8 cellular contexts compared by ENCODE assay signal in genomic region chr3:42653560-42654330, GRCh38. TPM values are rescaled to one million over a fixed set of nuclear protein-coding genes. Genes with fewer than 3 reads are reported as not detected.
DNase-seq lines count a peak whose midpoint lies in the region; ATAC-seq and TF ChIP-seq lines count a peak whose summit lies in the region.

Gene ZBTB47 (plus strand): TSS chr3:42653697. CDS start chr3:42658356, 4,659 bp downstream.

- ATAC-seq in activated CD8-positive, alpha-beta T cell treated with anti-CD3 and anti-CD28 coated beads for 36 hours: no peak
- peak; percentile 25 for ATAC-seq in naive thymus-derived CD4-positive, alpha-beta T cell
- ATAC-seq in GM21360 (IDR thresholded peaks at IDR 0.05; ENCODE audit: unreplicated experiment) (no peak), HG03045 (IDR thresholded peaks at IDR 0.05; ENCODE audit: unreplicated experiment) (no peak)

- peaks cover 5 to 12% of the 10 kb centered on the region in 2 donors for H3K4me1 ChIP-seq in naive thymus-derived CD4-positive, alpha-beta T cell (ENCODE audit: control insufficient read depth in 2 of 2, insufficient read depth in 2 of 2, low read length in 2 of 2)

- peaks cover 5% of the 10 kb centered on the region for H3K27me3 Mint-ChIP-seq in activated CD8-positive, alpha-beta T cell treated with anti-CD3 and anti-CD28 coated beads for 36 hours
- peaks cover 0 to 4% (median 0%) of the 10 kb centered on the region in 5 donors for H3K27me3 Mint-ChIP-seq in naive thymus-derived CD4-positive, alpha-beta T cell

- peaks cover 0 to 5% (median 0%) of the 10 kb centered on the region in 3 experiments for H3K36me3 ChIP-seq in naive thymus-derived CD4-positive, alpha-beta T cell (ENCODE audit: control insufficient read depth in 2 of 3, insufficient read depth in 3 of 3, low read length in 3 of 3)

- no peaks in the 10 kb centered on the region for H3K27me3 ChIP-seq in naive thymus-derived CD4-positive, alpha-beta T cell (ENCODE audit: control insufficient read depth in 2 of 2, insufficient read depth in 2 of 2, low read length in 2 of 2)

- peaks cover 6% of the 10 kb centered on the region for H3K4me1 Mint-ChIP-seq in activated CD8-positive, alpha-beta T cell treated with anti-CD3 and anti-CD28 coated beads for 36 hours (ENCODE audit: low read depth)
- H3K4me1 Mint-ChIP-seq in naive thymus-derived CD4-positive, alpha-beta T cell: peaks cover 9 to 19% (median 12%) of the 10 kb centered on the region in 7 donors

- POLR2A ChIA-PET in activated CD8-positive, alpha-beta T cell treated with anti-CD3 and anti-CD28 coated beads for 36 hours (lab: Charles Lee): interaction anchor here (1.1 kb wide), 1 partner anchor 13 kb away, joined by 3 read pairs; no protein-coding TSS in a partner anchor
- POLR2A ChIA-PET in naive thymus-derived CD4-positive, alpha-beta T cell (lab: Charles Lee): interaction anchor here (1.4 kb wide), 1 partner anchor 53 kb away, joined by 6 read pairs; the partner anchor contains the start of gene NKTR

- H3K27ac Mint-ChIP-seq in activated CD8-positive, alpha-beta T cell treated with anti-CD3 and anti-CD28 coated beads for 36 hours: no peak within 1 kb of the TSS
- H3K27ac Mint-ChIP-seq in naive thymus-derived CD4-positive, alpha-beta T cell: peak within 1 kb of the TSS in 5 of 9 donors; percentile 24 to 77 (median 57)

- TF ChIP-seq CTCF in C4-2B (conservative IDR thresholded peaks at IDR 0.05) (no peak), HFF-Myc (IDR thresholded peaks at IDR 0.05; ENCODE audit: low read depth, low read length, missing control alignments) (no peak), fibroblast of villous mesenchyme (IDR thresholded peaks at IDR 0.05; ENCODE audit: insufficient read depth, low read depth, low read length) (no peak)
- no peak for TF ChIP-seq CTCF in activated CD8-positive, alpha-beta T cell treated with anti-CD3 and anti-CD28 coated beads for 36 hours (IDR thresholded peaks at IDR 0.05)

- H3K9me3 Mint-ChIP-seq in activated CD8-positive, alpha-beta T cell treated with anti-CD3 and anti-CD28 coated beads for 36 hours: no peaks in the 10 kb centered on the region
- H3K9me3 Mint-ChIP-seq in naive thymus-derived CD4-positive, alpha-beta T cell: no peaks in the 10 kb centered on the region

- no peaks in the 10 kb centered on the region for H3K9me3 ChIP-seq in naive thymus-derived CD4-positive, alpha-beta T cell (ENCODE audit: control insufficient read depth in 2 of 3, low read length in 3 of 3)

- peak within 1 kb of the TSS; percentile 71 for H3K4me3 Mint-ChIP-seq in activated CD8-positive, alpha-beta T cell treated with anti-CD3 and anti-CD28 coated beads for 36 hours
- H3K4me3 Mint-ChIP-seq in naive thymus-derived CD4-positive, alpha-beta T cell: peak within 1 kb of the TSS; percentile 64 to 91 (median 82)

- no peaks in the 10 kb centered on the region for H3K36me3 Mint-ChIP-seq in activated CD8-positive, alpha-beta T cell treated with anti-CD3 and anti-CD28 coated beads for 36 hours (ENCODE audit: low read depth)
- H3K36me3 Mint-ChIP-seq in naive thymus-derived CD4-positive, alpha-beta T cell: peaks cover 0 to 6% (median 0%) of the 10 kb centered on the region in 5 donors

- intact Hi-C loops in activated CD8-positive, alpha-beta T cell treated with anti-CD3 and anti-CD28 coated beads for 36 hours (cut with micrococcal nuclease): no loop called here
- intact Hi-C loops in naive thymus-derived CD4-positive, alpha-beta T cell (cut with micrococcal nuclease): loop anchor here (2.0 to 5.0 kb wide), 2 partner anchors 15 to 151 kb away; partner anchors contain the start of gene VIPR1 (in 1 of the 2)

- CTCF ChIA-PET in activated CD8-positive, alpha-beta T cell treated with anti-CD3 and anti-CD28 coated beads for 36 hours (lab: Charles Lee): interaction anchor here (0.7 to 1.4 kb wide), 3 partner anchors 12 to 128 kb away, joined by 3 to 4 read pairs (median 3); no protein-coding TSS in a partner anchor
- CTCF ChIA-PET in naive thymus-derived CD4-positive, alpha-beta T cell (lab: Charles Lee): no interaction called here

- H3K27ac ChIP-seq in C4-2B: peak within 1 kb of the TSS; percentile 64
- H3K27ac ChIP-seq in naive thymus-derived CD4-positive, alpha-beta T cell (ENCODE audit: low read depth, low read length): peak within 1 kb of the TSS; percentile 31

- H3K4me3 ChIP-seq in HFF-Myc (replicated peaks; ENCODE audit: low read depth, low read length) (peak within 1 kb of the TSS; percentile 74), fibroblast of villous mesenchyme (ENCODE audit: low read depth, low read length) (peak within 1 kb of the TSS; percentile 91)
- peak within 1 kb of the TSS; percentile 47 for H3K4me3 ChIP-seq in naive thymus-derived CD4-positive, alpha-beta T cell (ENCODE audit: low read length)

- DNase-seq in HFF-Myc (ENCODE audit: extremely low read depth, low read depth) (no peak), fibroblast of villous mesenchyme (ENCODE audit: low read depth) (peak; percentile 66), NK-92 (lab: John Stamatoyannopoulos, UW; ENCODE audit: unreplicated experiment) (no peak)
- no peak for DNase-seq in activated CD8-positive, alpha-beta T cell treated with anti-CD3 and anti-CD28 coated beads for 36 hours
- peak in 1 of 9 donors; percentile 16 for DNase-seq in naive thymus-derived CD4-positive, alpha-beta T cell

RNA-seq across cellular contexts. Expression of gene ZBTB47, which starts in this region (rescaled TPM):
- total RNA-seq in activated CD8-positive, alpha-beta T cell treated with anti-CD3 and anti-CD28 coated beads for 36 hours: under 1 TPM; 0.43 to 0.45 TPM
- 25.4 and 25.9 TPM in 2 replicates for total RNA-seq in fibroblast of villous mesenchyme
- total RNA-seq in naive thymus-derived CD4-positive, alpha-beta T cell: 1 to 10 TPM in 4 of 5 experiments, under 1 TPM in 1; 0.38 to 3.8 (median 1.6) TPM
- not detected for polyA plus RNA-seq in naive thymus-derived CD4-positive, alpha-beta T cell
